8 cellular contexts compared by ENCODE assay signal in the genomic region with DNA sequence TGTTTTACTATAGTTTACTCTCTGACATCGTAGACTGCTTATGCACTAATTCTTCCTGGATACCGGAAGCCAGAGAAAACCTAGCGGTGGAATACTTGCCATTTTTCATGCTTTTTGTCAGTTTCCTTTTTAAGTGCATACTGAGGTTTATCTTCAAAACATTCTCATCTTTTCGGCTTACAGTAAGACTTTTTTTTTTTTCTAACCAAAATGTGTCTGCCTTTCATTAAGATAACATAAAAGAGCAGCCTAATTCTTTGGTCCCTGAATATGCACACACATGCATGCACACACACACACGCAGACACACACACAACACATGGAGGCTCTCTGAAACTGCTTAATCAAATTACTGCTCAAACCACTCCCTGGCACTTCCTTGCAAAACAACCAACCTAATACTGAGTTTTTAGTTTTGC. TPM values are rescaled to one million over a fixed set of nuclear protein-coding genes. Genes with fewer than 3 reads are reported as not detected.
DNase-seq lines count a peak whose midpoint lies in the region; ATAC-seq and TF ChIP-seq lines count a peak whose summit lies in the region.

No MANE protein-coding gene starts in this region.

- ATAC-seq in activated CD8-positive, alpha-beta T cell treated with anti-CD3 and anti-CD28 coated beads for 36 hours = no peak
- no peak for ATAC-seq in HG03097 (IDR thresholded peaks at IDR 0.05; ENCODE audit: low FRiP score, unreplicated experiment)

- H3K9me3 Mint-ChIP-seq in activated CD8-positive, alpha-beta T cell treated with anti-CD3 and anti-CD28 coated beads for 36 hours = no peaks in the 10 kb centered on the region
- no peaks in the 10 kb centered on the region for H3K9me3 Mint-ChIP-seq in type B pancreatic cell

- TF ChIP-seq CTCF in activated CD8-positive, alpha-beta T cell treated with anti-CD3 and anti-CD28 coated beads for 36 hours (IDR thresholded peaks at IDR 0.05) = no peak
- no peak for TF ChIP-seq CTCF in type B pancreatic cell (conservative IDR thresholded peaks at IDR 0.05)

- POLR2A ChIA-PET in activated CD8-positive, alpha-beta T cell treated with anti-CD3 and anti-CD28 coated beads for 36 hours (lab: Charles Lee) = interaction anchor here (2.4 kb wide), 1 partner anchor 35 kb away, joined by 9 read pairs; no protein-coding TSS in a partner anchor

- CTCF ChIA-PET in activated CD8-positive, alpha-beta T cell treated with anti-CD3 and anti-CD28 coated beads for 36 hours (lab: Charles Lee) = interaction anchor here (1.1 kb wide), 1 partner anchor 36 kb away, joined by 4 read pairs; no protein-coding TSS in a partner anchor

- H3K27ac Mint-ChIP-seq in activated CD8-positive, alpha-beta T cell treated with anti-CD3 and anti-CD28 coated beads for 36 hours = peak overlapping the region; percentile 79
- H3K27ac Mint-ChIP-seq in type B pancreatic cell = peak overlapping the region; percentile 54

- intact Hi-C loops in activated CD8-positive, alpha-beta T cell treated with anti-CD3 and anti-CD28 coated beads for 36 hours (cut with micrococcal nuclease) = no loop called here

- H3K4me3 Mint-ChIP-seq in activated CD8-positive, alpha-beta T cell treated with anti-CD3 and anti-CD28 coated beads for 36 hours = peak overlapping the region; percentile 82
- H3K4me3 Mint-ChIP-seq in type B pancreatic cell = peak overlapping the region; percentile 96

- peak; percentile 9 for DNase-seq in stimulated activated CD4-positive, alpha-beta T cell treated with anti-CD3 and anti-CD28 coated beads, Interleukin-15, amount 100 ng/mL, for 24 hours
- no peak for DNase-seq in stimulated activated CD4-positive, alpha-beta T cell treated with anti-CD3 and anti-CD28 coated beads, Interleukin-4, amount 100 ng/mL, for 1 hour
- peak; percentile 6 for DNase-seq in activated CD8-positive, alpha-beta T cell treated with anti-CD3 and anti-CD28 coated beads for 36 hours
- DNase-seq in iris pigment epithelial cell (ENCODE audit: low read depth) (peak; percentile 75), type B pancreatic cell (ENCODE audit: extremely low spot score, unreplicated experiment) (no peak), islet precursor cell (no peak), NCI-H1092 treated with DMSO at 0.1 percent for 48 hours (lab: John Stamatoyannopoulos, UW) (no peak)

- H3K4me1 Mint-ChIP-seq in activated CD8-positive, alpha-beta T cell treated with anti-CD3 and anti-CD28 coated beads for 36 hours (ENCODE audit: low read depth) = peaks cover 44% of the 10 kb centered on the region
- H3K4me1 Mint-ChIP-seq in type B pancreatic cell (ENCODE audit: unreplicated experiment) = peaks cover 27% of the 10 kb centered on the region

- no peaks in the 10 kb centered on the region for H3K27me3 Mint-ChIP-seq in activated CD8-positive, alpha-beta T cell treated with anti-CD3 and anti-CD28 coated beads for 36 hours
- H3K27me3 Mint-ChIP-seq in type B pancreatic cell = no peaks in the 10 kb centered on the region

- H3K36me3 Mint-ChIP-seq in activated CD8-positive, alpha-beta T cell treated with anti-CD3 and anti-CD28 coated beads for 36 hours (ENCODE audit: low read depth) = peaks cover 1% of the 10 kb centered on the region
- no peaks in the 10 kb centered on the region for H3K36me3 Mint-ChIP-seq in type B pancreatic cell

RNA-seq across cellular contexts. Expression of gene ZNF445, which starts 1.3 kb away (rescaled TPM):
- total RNA-seq in activated CD8-positive, alpha-beta T cell treated with anti-CD3 and anti-CD28 coated beads for 36 hours = 10 to 100 TPM; 16.3 to 18.4 TPM
- 24.8 and 41.5 TPM in 2 replicates for total RNA-seq in type B pancreatic cell (ENCODE audit: low replicate concordance)

Comparison
In these comparisons a context has a peak if more than half of its experiments do, and no peak if none do; other contexts are left out.
1. DNase-seq: peak in stimulated activated CD4-positive, alpha-beta T cell treated with anti-CD3 and anti-CD28 coated beads, Interleukin-15, amount 100 ng/mL, for 24 hours (single experiment), activated CD8-positive, alpha-beta T cell treated with anti-CD3 and anti-CD28 coated beads for 36 hours (single experiment) and iris pigment epithelial cell (single experiment); none in stimulated activated CD4-positive, alpha-beta T cell treated with anti-CD3 and anti-CD28 coated beads, Interleukin-4, amount 100 ng/mL, for 1 hour (single experiment), type B pancreatic cell (single experiment), islet precursor cell (single experiment) and NCI-H1092 treated with DMSO at 0.1 percent for 48 hours (single experiment).